Comparison of ENCODE assay signal across 1 cellular context in genomic region chr19:55179570-55180484, GRCh38.
TF ChIP-seq lines count a peak whose summit lies in the region.

Gene SYT5, minus strand, starts transcription at chr19:55180289. Its CDS starts 1,248 bp downstream, at chr19:55179041.

TF ChIP-seq in WTC11, 78 proteins besides CTCF, POLR2A, EP300 and RAD21 (continued from another document and continues in another):
- TF ChIP-seq STAT6 (CRISPR knock-in tag; conservative IDR thresholded peaks at IDR 0.05; ENCODE audit: low read depth) (no peak), NFYB (CRISPR knock-in tag; conservative IDR thresholded peaks at IDR 0.05; ENCODE audit: low read depth) (peak; percentile 43; the same call in 1 of the 2 replicates), KAT7 (CRISPR knock-in tag; IDR thresholded peaks at IDR 0.05; ENCODE audit: borderline replicate concordance) (no peak; the same call in 1 of the 2 replicates), SP1 (CRISPR knock-in tag; conservative IDR thresholded peaks at IDR 0.05) (peak; percentile 81), NR1H2 (CRISPR knock-in tag; IDR thresholded peaks at IDR 0.05) (peak; percentile 65; the same call in 1 of the 2 replicates), ZBTB21 (CRISPR knock-in tag; IDR thresholded peaks at IDR 0.05; ENCODE audit: borderline replicate concordance) (no peak), ZNF232 (CRISPR knock-in tag; IDR thresholded peaks at IDR 0.05) (0 out of 2 replicates have a peak, but pooled peaks have one; percentile 67), NR3C1 (CRISPR knock-in tag; conservative IDR thresholded peaks at IDR 0.05; ENCODE audit: low read depth) (no peak), ZSCAN18 (CRISPR knock-in tag; IDR thresholded peaks at IDR 0.05) (no peak), SMAD3 (CRISPR knock-in tag; IDR thresholded peaks at IDR 0.05; ENCODE audit: borderline replicate concordance) (no peak), CREM (CRISPR knock-in tag; IDR thresholded peaks at IDR 0.05) (peak; percentile 71; the same call in 1 of the 2 replicates), JAZF1 (CRISPR knock-in tag; IDR thresholded peaks at IDR 0.05) (no peak), ZNF263 (CRISPR knock-in tag; IDR thresholded peaks at IDR 0.05; ENCODE audit: low read depth) (0 out of 2 replicates have a peak, but pooled peaks have one; percentile 30), EMX1 (CRISPR knock-in tag; IDR thresholded peaks at IDR 0.05) (no peak), AFF4 (CRISPR knock-in tag; IDR thresholded peaks at IDR 0.05; ENCODE audit: borderline replicate concordance) (no peak), GTF2I (CRISPR knock-in tag; conservative IDR thresholded peaks at IDR 0.05) (no peak), SOX15 (CRISPR knock-in tag; IDR thresholded peaks at IDR 0.05) (no peak), ZNF512 (CRISPR knock-in tag; IDR thresholded peaks at IDR 0.05; ENCODE audit: borderline replicate concordance) (0 out of 2 replicates have a peak, but pooled peaks have one; percentile 31), USF1 (CRISPR knock-in tag; IDR thresholded peaks at IDR 0.05) (peak; percentile 88), TCF7 (CRISPR knock-in tag; IDR thresholded peaks at IDR 0.05; ENCODE audit: low read depth) (peak; percentile 87; the same call in 1 of the 2 replicates), CREB1 (CRISPR knock-in tag; IDR thresholded peaks at IDR 0.05) (no peak; the same call in 1 of the 2 replicates), GABPB1 (CRISPR knock-in tag; IDR thresholded peaks at IDR 0.05) (no peak), TEAD1 (CRISPR knock-in tag; IDR thresholded peaks at IDR 0.05) (peak; percentile 91), ZNF396 (CRISPR knock-in tag; IDR thresholded peaks at IDR 0.05; ENCODE audit: borderline replicate concordance) (no peak)
- TF ChIP-seq, protein P1, sequence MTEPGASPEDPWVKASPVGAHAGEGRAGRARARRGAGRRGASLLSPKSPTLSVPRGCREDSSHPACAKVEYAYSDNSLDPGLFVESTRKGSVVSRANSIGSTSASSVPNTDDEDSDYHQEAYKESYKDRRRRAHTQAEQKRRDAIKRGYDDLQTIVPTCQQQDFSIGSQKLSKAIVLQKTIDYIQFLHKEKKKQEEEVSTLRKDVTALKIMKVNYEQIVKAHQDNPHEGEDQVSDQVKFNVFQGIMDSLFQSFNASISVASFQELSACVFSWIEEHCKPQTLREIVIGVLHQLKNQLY (CRISPR knock-in tag; IDR thresholded peaks at IDR 0.05): peak; percentile 40; the same call in 1 of the 2 replicates
- TF ChIP-seq, protein P2, sequence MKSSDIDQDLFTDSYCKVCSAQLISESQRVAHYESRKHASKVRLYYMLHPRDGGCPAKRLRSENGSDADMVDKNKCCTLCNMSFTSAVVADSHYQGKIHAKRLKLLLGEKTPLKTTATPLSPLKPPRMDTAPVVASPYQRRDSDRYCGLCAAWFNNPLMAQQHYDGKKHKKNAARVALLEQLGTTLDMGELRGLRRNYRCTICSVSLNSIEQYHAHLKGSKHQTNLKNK (CRISPR knock-in tag; IDR thresholded peaks at IDR 0.05): no peak
- TF ChIP-seq, protein P3, sequence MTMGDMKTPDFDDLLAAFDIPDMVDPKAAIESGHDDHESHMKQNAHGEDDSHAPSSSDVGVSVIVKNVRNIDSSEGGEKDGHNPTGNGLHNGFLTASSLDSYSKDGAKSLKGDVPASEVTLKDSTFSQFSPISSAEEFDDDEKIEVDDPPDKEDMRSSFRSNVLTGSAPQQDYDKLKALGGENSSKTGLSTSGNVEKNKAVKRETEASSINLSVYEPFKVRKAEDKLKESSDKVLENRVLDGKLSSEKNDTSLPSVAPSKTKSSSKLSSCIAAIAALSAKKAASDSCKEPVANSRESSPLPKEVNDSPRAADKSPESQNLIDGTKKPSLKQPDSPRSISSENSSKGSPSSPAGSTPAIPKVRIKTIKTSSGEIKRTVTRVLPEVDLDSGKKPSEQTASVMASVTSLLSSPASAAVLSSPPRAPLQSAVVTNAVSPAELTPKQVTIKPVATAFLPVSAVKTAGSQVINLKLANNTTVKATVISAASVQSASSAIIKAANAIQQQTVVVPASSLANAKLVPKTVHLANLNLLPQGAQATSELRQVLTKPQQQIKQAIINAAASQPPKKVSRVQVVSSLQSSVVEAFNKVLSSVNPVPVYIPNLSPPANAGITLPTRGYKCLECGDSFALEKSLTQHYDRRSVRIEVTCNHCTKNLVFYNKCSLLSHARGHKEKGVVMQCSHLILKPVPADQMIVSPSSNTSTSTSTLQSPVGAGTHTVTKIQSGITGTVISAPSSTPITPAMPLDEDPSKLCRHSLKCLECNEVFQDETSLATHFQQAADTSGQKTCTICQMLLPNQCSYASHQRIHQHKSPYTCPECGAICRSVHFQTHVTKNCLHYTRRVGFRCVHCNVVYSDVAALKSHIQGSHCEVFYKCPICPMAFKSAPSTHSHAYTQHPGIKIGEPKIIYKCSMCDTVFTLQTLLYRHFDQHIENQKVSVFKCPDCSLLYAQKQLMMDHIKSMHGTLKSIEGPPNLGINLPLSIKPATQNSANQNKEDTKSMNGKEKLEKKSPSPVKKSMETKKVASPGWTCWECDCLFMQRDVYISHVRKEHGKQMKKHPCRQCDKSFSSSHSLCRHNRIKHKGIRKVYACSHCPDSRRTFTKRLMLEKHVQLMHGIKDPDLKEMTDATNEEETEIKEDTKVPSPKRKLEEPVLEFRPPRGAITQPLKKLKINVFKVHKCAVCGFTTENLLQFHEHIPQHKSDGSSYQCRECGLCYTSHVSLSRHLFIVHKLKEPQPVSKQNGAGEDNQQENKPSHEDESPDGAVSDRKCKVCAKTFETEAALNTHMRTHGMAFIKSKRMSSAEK (CRISPR knock-in tag; IDR thresholded peaks at IDR 0.05; ENCODE audit: borderline replicate concordance): no peak
- TF ChIP-seq, protein P4, sequence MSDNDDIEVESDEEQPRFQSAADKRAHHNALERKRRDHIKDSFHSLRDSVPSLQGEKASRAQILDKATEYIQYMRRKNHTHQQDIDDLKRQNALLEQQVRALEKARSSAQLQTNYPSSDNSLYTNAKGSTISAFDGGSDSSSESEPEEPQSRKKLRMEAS (CRISPR knock-in tag; IDR thresholded peaks at IDR 0.05): peak; percentile 94
- TF ChIP-seq, protein P5, sequence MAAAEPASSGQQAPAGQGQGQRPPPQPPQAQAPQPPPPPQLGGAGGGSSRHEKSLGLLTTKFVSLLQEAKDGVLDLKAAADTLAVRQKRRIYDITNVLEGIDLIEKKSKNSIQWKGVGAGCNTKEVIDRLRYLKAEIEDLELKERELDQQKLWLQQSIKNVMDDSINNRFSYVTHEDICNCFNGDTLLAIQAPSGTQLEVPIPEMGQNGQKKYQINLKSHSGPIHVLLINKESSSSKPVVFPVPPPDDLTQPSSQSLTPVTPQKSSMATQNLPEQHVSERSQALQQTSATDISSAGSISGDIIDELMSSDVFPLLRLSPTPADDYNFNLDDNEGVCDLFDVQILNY (CRISPR knock-in tag; IDR thresholded peaks at IDR 0.05): no peak
- TF ChIP-seq, protein P6, sequence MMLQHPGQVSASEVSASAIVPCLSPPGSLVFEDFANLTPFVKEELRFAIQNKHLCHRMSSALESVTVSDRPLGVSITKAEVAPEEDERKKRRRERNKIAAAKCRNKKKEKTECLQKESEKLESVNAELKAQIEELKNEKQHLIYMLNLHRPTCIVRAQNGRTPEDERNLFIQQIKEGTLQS (CRISPR knock-in tag; conservative IDR thresholded peaks at IDR 0.05): no peak
- TF ChIP-seq, protein P7, sequence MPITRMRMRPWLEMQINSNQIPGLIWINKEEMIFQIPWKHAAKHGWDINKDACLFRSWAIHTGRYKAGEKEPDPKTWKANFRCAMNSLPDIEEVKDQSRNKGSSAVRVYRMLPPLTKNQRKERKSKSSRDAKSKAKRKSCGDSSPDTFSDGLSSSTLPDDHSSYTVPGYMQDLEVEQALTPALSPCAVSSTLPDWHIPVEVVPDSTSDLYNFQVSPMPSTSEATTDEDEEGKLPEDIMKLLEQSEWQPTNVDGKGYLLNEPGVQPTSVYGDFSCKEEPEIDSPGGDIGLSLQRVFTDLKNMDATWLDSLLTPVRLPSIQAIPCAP (CRISPR knock-in tag; IDR thresholded peaks at IDR 0.05): peak; percentile 62; the same call in 1 of the 2 replicates
- TF ChIP-seq, protein P8, sequence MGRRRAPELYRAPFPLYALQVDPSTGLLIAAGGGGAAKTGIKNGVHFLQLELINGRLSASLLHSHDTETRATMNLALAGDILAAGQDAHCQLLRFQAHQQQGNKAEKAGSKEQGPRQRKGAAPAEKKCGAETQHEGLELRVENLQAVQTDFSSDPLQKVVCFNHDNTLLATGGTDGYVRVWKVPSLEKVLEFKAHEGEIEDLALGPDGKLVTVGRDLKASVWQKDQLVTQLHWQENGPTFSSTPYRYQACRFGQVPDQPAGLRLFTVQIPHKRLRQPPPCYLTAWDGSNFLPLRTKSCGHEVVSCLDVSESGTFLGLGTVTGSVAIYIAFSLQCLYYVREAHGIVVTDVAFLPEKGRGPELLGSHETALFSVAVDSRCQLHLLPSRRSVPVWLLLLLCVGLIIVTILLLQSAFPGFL (CRISPR knock-in tag; IDR thresholded peaks at IDR 0.05; ENCODE audit: borderline replicate concordance): no peak
